Comparison of ENCODE assay signal across 8 cellular contexts in genomic region chr20:39081255-39081654, GRCh38.
DNase-seq lines count a peak whose midpoint lies in the region; ATAC-seq lines count a peak whose summit lies in the region.

No MANE protein-coding gene starts in this region.

- POLR2A ChIA-PET in activated CD4-positive, alpha-beta memory T cell treated with anti-CD3 and anti-CD28 coated beads for 36 hours (lab: Charles Lee), result no interaction called here

- H3K27ac Mint-ChIP-seq in activated CD4-positive, alpha-beta memory T cell treated with anti-CD3 and anti-CD28 coated beads for 36 hours, result no peak overlapping the region

- H3K4me3 Mint-ChIP-seq in activated CD4-positive, alpha-beta memory T cell treated with anti-CD3 and anti-CD28 coated beads for 36 hours, result no peak overlapping the region

- peak; percentile 66 for DNase-seq in DMS153 (lab: John Stamatoyannopoulos, UW)
- DNase-seq in NCI-H748 treated with DMSO at 0.1 percent for 48 hours (lab: John Stamatoyannopoulos, UW), result peak; percentile 77
- DNase-seq in activated CD4-positive, alpha-beta memory T cell treated with anti-CD3 and anti-CD28 coated beads for 36 hours, result peak; percentile 86
- peak; percentile 73 for DNase-seq in effector CD8-positive, alpha-beta T cell (lab: John Stamatoyannopoulos, UW)
- peak; percentile 76 to 87 for DNase-seq in lung microvascular endothelial cell (ENCODE audit: low read depth in 2 of 2)
- DNase-seq in stimulated activated CD8-positive, alpha-beta memory T cell treated with anti-CD3 and anti-CD28 coated beads, Interleukin-15, amount 100 ng/mL, for 24 hours (ENCODE audit: low read depth), result peak; percentile 64
- DNase-seq in cortex of kidney (lab: John Stamatoyannopoulos, UW), result no peak

- H3K27me3 Mint-ChIP-seq in activated CD4-positive, alpha-beta memory T cell treated with anti-CD3 and anti-CD28 coated beads for 36 hours, result peaks cover 26% of the 10 kb centered on the region

- H3K4me1 Mint-ChIP-seq in activated CD4-positive, alpha-beta memory T cell treated with anti-CD3 and anti-CD28 coated beads for 36 hours (ENCODE audit: low read depth), result no peaks in the 10 kb centered on the region

- ATAC-seq in HG02852 (IDR thresholded peaks at IDR 0.05; ENCODE audit: unreplicated experiment), result peak; percentile 66

- CTCF ChIA-PET in activated CD4-positive, alpha-beta memory T cell treated with anti-CD3 and anti-CD28 coated beads for 36 hours (lab: Charles Lee), result interaction anchor here (0.6 to 14.6 kb wide), 19 partner anchors 8 to 447 kb away, joined by 3 to 279 read pairs (median 3); partner anchors contain the start of genes DHX35 and FAM83D

- H3K9me3 Mint-ChIP-seq in activated CD4-positive, alpha-beta memory T cell treated with anti-CD3 and anti-CD28 coated beads for 36 hours, result no peaks in the 10 kb centered on the region

- H3K36me3 Mint-ChIP-seq in activated CD4-positive, alpha-beta memory T cell treated with anti-CD3 and anti-CD28 coated beads for 36 hours, result no peaks in the 10 kb centered on the region

- intact Hi-C loops in activated CD4-positive, alpha-beta memory T cell treated with anti-CD3 and anti-CD28 coated beads for 36 hours (cut with micrococcal nuclease), result loop anchor here (1.0 kb wide), 2 partner anchors 31 to 155 kb away; partner anchors contain the start of gene FAM83D
